Comparison of ENCODE assay signal across 20 cellular contexts in genomic region chr12:95988506-95989275, GRCh38. TPM values are rescaled to one million over a fixed set of nuclear protein-coding genes. Genes with fewer than 3 reads are reported as not detected.
DNase-seq lines count a peak whose midpoint lies in the region; ATAC-seq and TF ChIP-seq lines count a peak whose summit lies in the region.
"Had no signal": no experiment of that assay in that cellular context is flagged by ENCODE, and none has a peak within 500 bp of the region (broad histone marks: within the 10 kb centered on the region; RNA-seq: fewer than 3 reads in every experiment).

No MANE protein-coding gene starts in this region.

- no peaks in the 10 kb centered on the region for H3K9me3 Mint-ChIP-seq in endodermal cell
- H3K9me3 Mint-ChIP-seq: CD4-positive, CD25-positive, alpha-beta regulatory T cell; CD8-positive, alpha-beta T cell had no signal

- no peaks in the 10 kb centered on the region for H3K36me3 Mint-ChIP-seq in endodermal cell (ENCODE audit: low read depth)
- H3K36me3 Mint-ChIP-seq: CD8-positive, alpha-beta T cell had no signal

- peaks cover 6% of the 10 kb centered on the region for H3K4me1 Mint-ChIP-seq in endodermal cell

- peaks cover 18% of the 10 kb centered on the region; the same call in 1 of the 2 replicates for H3K9me3 ChIP-seq in SJSA1 (replicated peaks)
- no peaks in the 10 kb centered on the region for H3K9me3 ChIP-seq in endodermal cell (ENCODE audit: control insufficient read depth, low read length)
- H3K9me3 ChIP-seq: BE2C, Caco-2 had no signal

- no peak overlapping the region for H3K4me3 ChIP-seq in SJSA1
- H3K4me3 ChIP-seq in endodermal cell (ENCODE audit: low read length), result no peak overlapping the region
- H3K4me3 ChIP-seq: GM23248 had no signal

- H3K4me1 ChIP-seq in SJSA1 (replicated peaks) (no peaks in the 10 kb centered on the region), endodermal cell (ENCODE audit: control insufficient read depth, insufficient read depth, low read length) (no peaks in the 10 kb centered on the region)
- H3K4me1 ChIP-seq: BE2C, Caco-2 had no signal

- no peak for ATAC-seq in HG02970 (IDR thresholded peaks at IDR 0.05; ENCODE audit: low FRiP score, unreplicated experiment)
- ATAC-seq: CD8-positive, alpha-beta T cell had no signal

- H3K27ac ChIP-seq in SJSA1, result no peak overlapping the region
- no peak overlapping the region for H3K27ac ChIP-seq in endodermal cell (ENCODE audit: low read depth, low read length)
- H3K27ac ChIP-seq: 22Rv1, C4-2B, GM23248 had no signal

- 88 to 94% methylated on average over 9 to 11 of the region's 11 CpGs for WGBS in endodermal cell (ENCODE audit: insufficient coverage in 1 of 2, insufficient read length in 1 of 2), 2 experiments

- H3K36me3 ChIP-seq in SJSA1, result no peaks in the 10 kb centered on the region
- no peaks in the 10 kb centered on the region for H3K36me3 ChIP-seq in endodermal cell (ENCODE audit: control insufficient read depth, insufficient read depth, low read length)
- H3K36me3 ChIP-seq: BE2C had no signal

- no peak overlapping the region for H3K4me3 Mint-ChIP-seq in endodermal cell
- H3K4me3 Mint-ChIP-seq: CD4-positive, CD25-positive, alpha-beta regulatory T cell; CD8-positive, alpha-beta T cell had no signal

- DNase-seq in NCI-H82 (lab: John Stamatoyannopoulos, UW) (peak; percentile 55), NCI-H82 treated with DMSO at 0.1 percent for 48 hours (lab: John Stamatoyannopoulos, UW; ENCODE audit: unreplicated experiment) (no peak), SJSA1 (ENCODE audit: low read depth in 1 of 2, low spot score in 2 of 2) (peak; percentile 56 to 75), endodermal cell (peak; percentile 36), ureter (ENCODE audit: low spot score) (no peak)
- no peak for DNase-seq in activated effector memory CD4-positive, alpha-beta T cell treated with anti-CD3 and anti-CD28 coated beads, Interleukin-2, amount 50 U/mL, for 16 hours
- DNase-seq: BE2C; Caco-2; CD4-positive, CD25-positive, alpha-beta regulatory T cell; CD8-positive, alpha-beta T cell; DMS153; DND-41; GM23248; H7; HCEC 1CT had no signal

- peaks cover 9% of the 10 kb centered on the region for H3K27me3 Mint-ChIP-seq in endodermal cell (ENCODE audit: insufficient read depth)

- no peak overlapping the region for H3K27ac Mint-ChIP-seq in endodermal cell
- H3K27ac Mint-ChIP-seq: CD4-positive, CD25-positive, alpha-beta regulatory T cell; CD8-positive, alpha-beta T cell had no signal

- H3K9ac ChIP-seq in endodermal cell (ENCODE audit: extremely low read depth, low read length, poor library complexity, severe bottlenecking), result no peak overlapping the region
- H3K9ac ChIP-seq: GM23248 had no signal

- TF ChIP-seq CTCF in endodermal cell (conservative IDR thresholded peaks at IDR 0.05), result no peak

- H3K27me3 ChIP-seq in SJSA1 (replicated peaks) (peaks cover 66% of the 10 kb centered on the region), endodermal cell (ENCODE audit: control insufficient read depth, insufficient read depth, low read length, poor library complexity, severe bottlenecking) (peaks cover 5% of the 10 kb centered on the region)

RNA-seq across cellular contexts. Expression of gene HAL, which starts 7.5 kb away (rescaled TPM):
- total RNA-seq in SJSA1 (2014; rRNA removed; shearing (Covaris generic)), result 0.18 and 0.34 TPM in 2 replicates
- total RNA-seq in endodermal cell (under 1 TPM; 0.31 to 0.49 TPM), ureter (1.8 TPM)
- not detected for polyA plus RNA-seq in endodermal cell (2013, experiment 1 of 2)
- polyA plus RNA-seq in endodermal cell (2013, experiment 2 of 2), result 0.33 TPM
- total RNA-seq: GM23248 had no signal
- polyA plus RNA-seq: CD4-positive, CD25-positive, alpha-beta regulatory T cell; GM23248 had no signal

RNA-seq across cellular contexts. Expression of gene AMDHD1, which starts 45.6 kb away (rescaled TPM):
- 0.41 and 1.7 TPM in 2 replicates for total RNA-seq in SJSA1 (2014; rRNA removed; shearing (Covaris generic))
- total RNA-seq in endodermal cell, result under 1 TPM; 0.46 to 0.71 TPM
- 0.32 TPM for polyA plus RNA-seq in endodermal cell (2013, experiment 1 of 2)
- polyA plus RNA-seq in endodermal cell (2013, experiment 2 of 2), result 0.17 TPM
- total RNA-seq in ureter, result 0.39 TPM
- total RNA-seq: H1 had no signal

RNA-seq across cellular contexts. Expression of gene CCDC38, which starts 46.3 kb away (rescaled TPM):
- 0.39 TPM in 1 of 2 replicates, not detected in the other for total RNA-seq in SJSA1 (2014; rRNA removed; shearing (Covaris generic))
- under 1 TPM; 0.35 TPM for total RNA-seq in endodermal cell
- polyA plus RNA-seq in endodermal cell (2013, experiment 1 of 2), result 0.14 TPM
- polyA plus RNA-seq in endodermal cell (2013, experiment 2 of 2), result not detected
- not detected for total RNA-seq in ureter
- total RNA-seq: Caco-2; CD4-positive, CD25-positive, alpha-beta regulatory T cell; CD8-positive, alpha-beta T cell; H1; H7 had no signal
- polyA plus RNA-seq: AG04450; CD4-positive, CD25-positive, alpha-beta regulatory T cell; H1 had no signal

RNA-seq across cellular contexts. Expression of gene LTA4H, which starts 46.7 kb away (rescaled TPM):
- 537 and 538 TPM in 2 replicates for total RNA-seq in SJSA1 (2014; rRNA removed; shearing (Covaris generic))
- total RNA-seq in endodermal cell, result 100 to 1,000 TPM; 112 to 141 TPM
- 132 TPM for polyA plus RNA-seq in endodermal cell (2013, experiment 1 of 2)
- 110 TPM for polyA plus RNA-seq in endodermal cell (2013, experiment 2 of 2)
- 64.0 TPM for total RNA-seq in ureter

Comparison
In these comparisons a context has a peak if more than half of its experiments do, and no peak if none do; other contexts are left out.
1. DNase-seq: peak in NCI-H82 (single experiment), SJSA1 (2 of 2) and endodermal cell (single experiment); none in NCI-H82 treated with DMSO at 0.1 percent for 48 hours (single experiment), activated effector memory CD4-positive, alpha-beta T cell treated with anti-CD3 and anti-CD28 coated beads, Interleukin-2, amount 50 U/mL, for 16 hours (single experiment) and ureter (single experiment).